In genomic region chr7:25087855-25088254, GRCh38 we compare ENCODE assay signal across 16 cellular contexts. TPM values are rescaled to one million over a fixed set of nuclear protein-coding genes. Genes with fewer than 3 reads are reported as not detected.
DNase-seq lines count a peak whose midpoint lies in the region; ATAC-seq, FAIRE-seq and TF ChIP-seq lines count a peak whose summit lies in the region.
"Had no signal": no experiment of that assay in that cellular context is flagged by ENCODE, and none has a peak within 500 bp of the region (broad histone marks: within the 10 kb centered on the region; RNA-seq: fewer than 3 reads in every experiment).

No MANE protein-coding gene starts in this region.

- H3K4me2 ChIP-seq in GM12878 (ENCODE audit: control insufficient read depth, insufficient read depth), result no peak overlapping the region
- H3K4me2 ChIP-seq in osteoblast (ENCODE audit: insufficient read depth, low read length), result no peak overlapping the region

- ATAC-seq in GM18870 (IDR thresholded peaks at IDR 0.05; ENCODE audit: unreplicated experiment) (peak; percentile 82), GM21786 (IDR thresholded peaks at IDR 0.05; ENCODE audit: unreplicated experiment) (peak; percentile 97), HG03354 (IDR thresholded peaks at IDR 0.05; ENCODE audit: poor library complexity, severe bottlenecking, unreplicated experiment) (peak; percentile 96), GM12878 (peak; percentile 97)

- no peak for TF ChIP-seq POLR2A in GM12878 (IDR thresholded peaks at IDR 0.05; ENCODE audit: low read depth, low read length)

- no TSS peak for BruUV-seq in GM12878 (replicated peaks; lab: Mats Ljungman, UMichigan)

- H3K4me1 ChIP-seq in GM12878 (ENCODE audit: control insufficient read depth, insufficient read depth, low read length) (peaks cover 10% of the 10 kb centered on the region; the same call in 1 of the 2 replicates), osteoblast (ENCODE audit: insufficient read depth, low read length) (peaks cover under 1% of the 10 kb centered on the region)
- H3K4me1 ChIP-seq: parathyroid adenoma had no signal

- H3K27me3 ChIP-seq in GM12878 (replicated peaks in 1 of 2; ENCODE audit: control insufficient read depth in 2 of 2, insufficient read depth in 2 of 2, low read length in 1 of 2) (no peaks in the 10 kb centered on the region), osteoblast (ENCODE audit: insufficient read depth, low read length) (no peaks in the 10 kb centered on the region)

- CTCF ChIA-PET in GM12878 (lab: Yijun Ruan, JAX), result interaction anchor here (1.0 to 9.1 kb wide), 3 partner anchors 13 to 276 kb away, joined by 3 to 290 read pairs (median 55); no protein-coding TSS in a partner anchor

- RAD21 ChIA-PET in GM12878 (lab: Charles Lee; ENCODE audit: unreplicated experiment), result no interaction called here

- no peak for TF ChIP-seq CTCF in GM12878 (IDR thresholded peaks at IDR 0.05 in 2 of 3, conservative IDR thresholded peaks at IDR 0.05 in 1 of 3; ENCODE audit: control insufficient read depth in 2 of 3, extremely low read depth in 1 of 3, insufficient read depth in 1 of 3, low read depth in 3 of 3, low read length in 3 of 3)
- no peak for TF ChIP-seq CTCF in osteoblast (IDR thresholded peaks at IDR 0.05; ENCODE audit: extremely low read depth, low read depth, low read length)

- 4% methylated on average over 2 of the region's 2 CpGs for WGBS in GM12878 (ENCODE audit: insufficient coverage, insufficient replicate concordance, low lambda C conversion rate, missing lambda C conversion rate)

- H3K36me3 ChIP-seq in GM12878 (ENCODE audit: control insufficient read depth in 2 of 2, insufficient read depth in 2 of 2, low read length in 1 of 2) (no peaks in the 10 kb centered on the region), osteoblast (ENCODE audit: insufficient read depth, low read length) (no peaks in the 10 kb centered on the region)

- SMC1A ChIA-PET in GM12878 (lab: Charles Lee; ENCODE audit: uncharacterized antibody, unreplicated experiment), result interaction anchor here (1.0 kb wide), 1 partner anchor 267 kb away, joined by 5 read pairs; no protein-coding TSS in a partner anchor

- intact Hi-C loops in GM12878 (cut with micrococcal nuclease; ENCODE audit: unreplicated experiment), result no loop called here

- POLR2A ChIA-PET in GM12878 (lab: Charles Lee), result no interaction called here

- in situ Hi-C loops in GM12878 (cut with MboI), result no loop called here

- H3K4me3 ChIP-seq in GM12878 (no peak overlapping the region), osteoblast (ENCODE audit: insufficient read depth, low read length) (no peak overlapping the region)
- H3K4me3 ChIP-seq: SK-N-MC had no signal

- H4K20me1 ChIP-seq in GM12878 (ENCODE audit: control insufficient read depth, insufficient read depth) (no peaks in the 10 kb centered on the region), osteoblast (ENCODE audit: insufficient read depth, low read length) (no peaks in the 10 kb centered on the region)

- H3K79me2 ChIP-seq in GM12878 (ENCODE audit: control insufficient read depth, insufficient read depth, low read length), result no peaks in the 10 kb centered on the region
- H3K79me2 ChIP-seq in osteoblast (ENCODE audit: insufficient read depth, low read length), result no peaks in the 10 kb centered on the region
- H3K79me2 ChIP-seq: parathyroid adenoma had no signal

- H3K9me3 ChIP-seq in GM12878 (replicated peaks; ENCODE audit: control insufficient read depth, insufficient read depth, low read length) (no peaks in the 10 kb centered on the region; the same call in 2 of the 3 replicates), osteoblast (ENCODE audit: low read depth, low read length) (no peaks in the 10 kb centered on the region)

- TF ChIP-seq EP300 in GM12878 (IDR thresholded peaks at IDR 0.05; ENCODE audit: borderline replicate concordance in 1 of 2, control insufficient read depth in 1 of 2, low read depth in 2 of 2, low read length in 2 of 2), result no peak

- FAIRE-seq in GM12878 (lab: Jason Lieb, UNC), result peak; percentile 47
- FAIRE-seq: keratinocyte had no signal

- DNase-seq in GM12878 (ENCODE audit: low read depth, low spot score), result peak; percentile 49
- DNase-seq in osteoblast (ENCODE audit: insufficient read length, low spot score, missing footprints), result no peak
- no peak for DNase-seq in activated naive CD4-positive, alpha-beta T cell treated with anti-CD3 and anti-CD28 coated beads, Interleukin-2, amount 50 U/mL, for 16 hours
- no peak for DNase-seq in DMS53 treated with DMSO at 0.1 percent for 48 hours (lab: John Stamatoyannopoulos, UW; ENCODE audit: unreplicated experiment)
- no peak for DNase-seq in NCI-H226
- DNase-seq: activated CD4-positive, alpha-beta memory T cell treated with anti-CD3 and anti-CD28 coated beads for 36 hours; aorta; DMS153; HFFc6; NCI-H2081 had no signal

- no peak for TF ChIP-seq RAD21 in GM12878 (IDR thresholded peaks at IDR 0.05; ENCODE audit: insufficient read depth, low read depth, low read length)

- no peak overlapping the region for H3K9ac ChIP-seq in GM12878 (ENCODE audit: control insufficient read depth, insufficient read depth, low read length)
- H3K9ac ChIP-seq: parathyroid adenoma had no signal

- H3K27ac ChIP-seq in GM12878 (ENCODE audit: control insufficient read depth, insufficient read depth) (no peak overlapping the region), osteoblast (ENCODE audit: low read depth, low read length) (no peak overlapping the region)
- H3K27ac ChIP-seq: parathyroid adenoma, SK-N-MC had no signal

- H2AFZ ChIP-seq in GM12878 (ENCODE audit: control insufficient read depth, low read depth, low read length), result no peak overlapping the region
- H2AFZ ChIP-seq in osteoblast (ENCODE audit: low read length), result no peak overlapping the region
- H2AFZ ChIP-seq: parathyroid adenoma had no signal

TF ChIP-seq in GM12878, 131 proteins besides CTCF, POLR2A, EP300 and RAD21 (continues in another document):
- TF ChIP-seq IKZF2 (IDR thresholded peaks at IDR 0.05) (peak; percentile 79 to 84), RUNX3 (IDR thresholded peaks at IDR 0.05; ENCODE audit: low read length) (peak; percentile 73), IRF4 (IDR thresholded peaks at IDR 0.05; ENCODE audit: low read depth, low read length) (peak; percentile 69; the same call in 1 of the 2 replicates), MEF2A (IDR thresholded peaks at IDR 0.05; ENCODE audit: insufficient read depth, low read depth, low read length) (peak; percentile 75), ZBTB4 (CRISPR knock-in tag; IDR thresholded peaks at IDR 0.05) (no peak), CBX3 (IDR thresholded peaks at IDR 0.05; ENCODE audit: borderline replicate concordance, low read depth) (no peak), RELB (IDR thresholded peaks at IDR 0.05; ENCODE audit: low read depth) (peak; percentile 48; the same call in 1 of the 2 replicates), CHD4 (IDR thresholded peaks at IDR 0.05) (no peak)

RNA-seq across cellular contexts. Expression of gene CYCS, which starts 37.2 kb away (rescaled TPM):
- total RNA-seq in GM12878 (2013; cell fraction: nucleolus; rRNA removed), result 33.1 and 34.4 TPM in 2 replicates
- total RNA-seq in GM12878 (2014; rRNA removed) (113 and 149 TPM in 2 replicates), GM12878 (2014; rRNA removed; fragmentation: Illumina TruSeq; extraction: Trizol) (199 and 221 TPM in 2 replicates), GM12878 (2021) (238 and 241 TPM in 2 replicates), osteoblast (21.5 and 22.8 TPM in 2 replicates)
- 48.2 TPM for polyA plus RNA-seq in GM12878 (2011; ENCODE audit: low read depth)
- polyA plus RNA-seq in GM12878 (2011; rRNA removed) (150 and 272 TPM in 2 replicates), GM12878 (2014; fragmentation: Illumina TruSeq; extraction: Trizol) (475 and 485 TPM in 2 replicates), GM12878 (2014; fragmentation: Nextera tagmentation; extraction: Ambion mirVana) (100 to 1,000 TPM; 641 to 952 TPM), GM12878 (2014; rRNA removed) (130 and 188 TPM in 2 replicates), GM12878 (2016; fragmentation: Nextera tagmentation; extraction: Ambion mirVana) (100 to 1,000 TPM; 674 to 685 TPM)
- polyA plus RNA-seq in GM12878 (2011; cell fraction: cytosol; rRNA removed), result 26.3 and 38.7 TPM in 2 replicates
- polyA plus RNA-seq in GM12878 (2011; cell fraction: nucleus; rRNA removed), result 27.8 and 30.2 TPM in 2 replicates
- 110 and 115 TPM in 2 replicates for polyA plus RNA-seq in GM12878 (2012)
- polyA minus RNA-seq in GM12878 (2011; rRNA and poly(A)+ RNA removed), result 14.2 and 24.3 TPM in 2 replicates
- 17.2 and 25.3 TPM in 2 replicates for polyA minus RNA-seq in GM12878 (2011; cell fraction: cytosol; rRNA and poly(A)+ RNA removed)
- polyA minus RNA-seq in GM12878 (2011; cell fraction: nucleus; rRNA and poly(A)+ RNA removed), result 15.6 and 31.4 TPM in 2 replicates
